Comparison of ENCODE assay signal across 8 cellular contexts in genomic region chr22:39153220-39153860, GRCh38. TPM values are rescaled to one million over a fixed set of nuclear protein-coding genes. Genes with fewer than 3 reads are reported as not detected.
DNase-seq lines count a peak whose midpoint lies in the region; ATAC-seq, FAIRE-seq and TF ChIP-seq lines count a peak whose summit lies in the region.

No MANE protein-coding gene starts in this region.

- 5 to 6% methylated on average over 44 of the region's 44 CpGs for WGBS in ectodermal cell, 2 experiments

- TF ChIP-seq CTCF in KMS-11 (conservative IDR thresholded peaks at IDR 0.05; ENCODE audit: low read depth, low read length) = no peak
- TF ChIP-seq CTCF in nephron progenitor cell (IDR thresholded peaks at IDR 0.05) = no peak

- no peak for ATAC-seq in GM21576 (IDR thresholded peaks at IDR 0.05; ENCODE audit: unreplicated experiment)

- H3K4me2 ChIP-seq in KMS-11 = peak overlapping the region; percentile 54

- no peak for DNase-seq in GM12892 (ENCODE audit: insufficient read length)
- DNase-seq in nephron progenitor cell = no peak
- no peak for DNase-seq in amygdala (lab: John Stamatoyannopoulos, UW)
- no peak for DNase-seq in NCI-H1092 (lab: John Stamatoyannopoulos, UW)
- DNase-seq in stimulated activated CD4-positive, alpha-beta T cell treated with anti-CD3 and anti-CD28 coated beads, Interleukin-4, amount 100 ng/mL, for 4 hours = no peak

- H3K36me3 ChIP-seq in KMS-11 (ENCODE audit: insufficient read depth) (no peaks in the 10 kb centered on the region), ectodermal cell (ENCODE audit: control insufficient read depth, insufficient read depth, low read length) (no peaks in the 10 kb centered on the region)

- peak overlapping the region; percentile 22; the same call in 1 of the 2 replicates for H3K9ac ChIP-seq in KMS-11

- H3K4me1 ChIP-seq in KMS-11 (ENCODE audit: low read depth, poor library complexity, severe bottlenecking) = peaks cover 33% of the 10 kb centered on the region
- H3K4me1 ChIP-seq in ectodermal cell (ENCODE audit: control insufficient read depth, insufficient read depth, low read length) = no peaks in the 10 kb centered on the region

- peaks cover 9% of the 10 kb centered on the region; the same call in 1 of the 2 replicates for H3K27me3 ChIP-seq in KMS-11 (ENCODE audit: insufficient read depth, low read depth)
- H3K27me3 ChIP-seq in ectodermal cell (ENCODE audit: control insufficient read depth, insufficient read depth, low read length, poor library complexity, severe bottlenecking) = peaks cover 33% of the 10 kb centered on the region

- H2AFZ ChIP-seq in KMS-11 (ENCODE audit: low read depth) = peak overlapping the region; percentile 71

- peaks cover 74% of the 10 kb centered on the region for H3K27me3 Mint-ChIP-seq in nephron progenitor cell (ENCODE audit: low read depth, poor library complexity)

- TF ChIP-seq POLR2A in GM12892 (IDR thresholded peaks at IDR 0.05; ENCODE audit: low read depth, low read length) = no peak

- peak overlapping the region; percentile 81 for H3K4me3 Mint-ChIP-seq in nephron progenitor cell

- H3K9me3 Mint-ChIP-seq in nephron progenitor cell = no peaks in the 10 kb centered on the region

- no peak overlapping the region for H3K4me3 ChIP-seq in KMS-11 (IDR thresholded peaks at IDR 0.05; ENCODE audit: insufficient read depth, low read depth, low read length)
- H3K4me3 ChIP-seq in ectodermal cell (ENCODE audit: insufficient read depth, low read depth, low read length) = peak overlapping the region; percentile 40

- H3K9me3 ChIP-seq in ectodermal cell (ENCODE audit: control insufficient read depth, low read length) = no peaks in the 10 kb centered on the region

- H3K4me1 Mint-ChIP-seq in nephron progenitor cell = peaks cover 27% of the 10 kb centered on the region

- H3K27ac Mint-ChIP-seq in nephron progenitor cell = no peak overlapping the region

- no peak overlapping the region for H3K27ac ChIP-seq in KMS-11
- H3K27ac ChIP-seq in ectodermal cell (ENCODE audit: insufficient read depth, low read depth, low read length, poor library complexity, severe bottlenecking) = no peak overlapping the region

- H3K79me2 ChIP-seq in KMS-11 (ENCODE audit: insufficient read depth, low read depth) = peaks cover 4% of the 10 kb centered on the region; the same call in 1 of the 2 replicates

- H4K20me1 ChIP-seq in KMS-11 (ENCODE audit: insufficient read depth) = no peaks in the 10 kb centered on the region

- H3K36me3 Mint-ChIP-seq in nephron progenitor cell (ENCODE audit: low read depth) = no peaks in the 10 kb centered on the region

- peak; percentile 61 for FAIRE-seq in GM12892 (lab: Jason Lieb, UNC)

RNA-seq across cellular contexts. Expression of gene CBX7, which starts 0.9 kb away (rescaled TPM):
- 11.2 TPM for polyA plus RNA-seq in GM12892 (2012; ENCODE audit: missing spikeins)
- polyA plus RNA-seq in ectodermal cell (2013, experiment 1 of 4) = 5.6 TPM
- polyA plus RNA-seq in ectodermal cell (2013, experiment 2 of 4) = 6.0 TPM
- 6.4 TPM for polyA plus RNA-seq in ectodermal cell (2013, experiment 3 of 4)
- 7.3 TPM for polyA plus RNA-seq in ectodermal cell (2013, experiment 4 of 4)

RNA-seq across cellular contexts. Expression of gene APOBEC3H, which starts 56.3 kb away (rescaled TPM):
- polyA plus RNA-seq in GM12892 (2012; ENCODE audit: missing spikeins) = 15.6 TPM
- not detected for polyA plus RNA-seq in ectodermal cell (2013, experiment 1 of 4)
- polyA plus RNA-seq in ectodermal cell (2013, experiment 2 of 4) = 0.62 TPM
- 0.27 TPM for polyA plus RNA-seq in ectodermal cell (2013, experiment 3 of 4)
- 0.65 TPM for polyA plus RNA-seq in ectodermal cell (2013, experiment 4 of 4)
